26 cellular contexts compared by ENCODE assay signal in genomic region chr1:47866631-47867446, GRCh38.
DNase-seq lines count a peak whose midpoint lies in the region; ATAC-seq and TF ChIP-seq lines count a peak whose summit lies in the region.
"Had no signal": no experiment of that assay in that cellular context is flagged by ENCODE, and none has a peak within 500 bp of the region (broad histone marks: within the 10 kb centered on the region; RNA-seq: fewer than 3 reads in every experiment).

No MANE protein-coding gene starts in this region.

- H3K4me1 Mint-ChIP-seq in WTC11, result peaks cover 3% of the 10 kb centered on the region
- peaks cover 8% of the 10 kb centered on the region for H3K4me1 Mint-ChIP-seq in Caco-2 (ENCODE audit: low read depth, unreplicated experiment)
- H3K4me1 Mint-ChIP-seq: activated naive CD4-positive, alpha-beta T cell treated with anti-CD3 and anti-CD28 coated beads, Interleukin-2, amount 10 ng/mL, durations not matched to agents 7 days and 5 days had no signal

- H3K4me1 ChIP-seq in heart right ventricle (peaks cover 0 to 6% (median 3%) of the 10 kb centered on the region in 9 donors), mucosa of descending colon (ENCODE audit: low read depth) (no peaks in the 10 kb centered on the region), Caco-2 (peaks cover 16% of the 10 kb centered on the region; the same call in 1 of the 2 replicates)
- H3K4me1 ChIP-seq: HAP-1 had no signal

- no TSS peak for BruUV-seq in Caco-2 (replicated peaks; lab: Mats Ljungman, UMichigan)

- no peak overlapping the region for H3K27ac Mint-ChIP-seq in WTC11
- H3K27ac Mint-ChIP-seq in Caco-2 (ENCODE audit: unreplicated experiment), result no peak overlapping the region
- H3K27ac Mint-ChIP-seq: activated naive CD4-positive, alpha-beta T cell treated with anti-CD3 and anti-CD28 coated beads, Interleukin-2, amount 10 ng/mL, durations not matched to agents 7 days and 5 days; stimulated activated naive CD8-positive, alpha-beta T cell treated with anti-CD3 and anti-CD28 coated beads, Interleukin-15, Interleukin-2, amounts not matched to agents 100 ng/mL and 50 ng/mL, for 24 hours had no signal

- 71 to 73% methylated on average over 9 of the region's 9 CpGs for WGBS in heart right ventricle, 2 donors

- peaks cover 12% of the 10 kb centered on the region for H3K36me3 Mint-ChIP-seq in WTC11
- no peaks in the 10 kb centered on the region for H3K36me3 Mint-ChIP-seq in Caco-2 (ENCODE audit: insufficient read depth, unreplicated experiment)
- H3K36me3 Mint-ChIP-seq: activated naive CD4-positive, alpha-beta T cell treated with anti-CD3 and anti-CD28 coated beads, Interleukin-2, amount 10 ng/mL, durations not matched to agents 7 days and 5 days had no signal

- DNase-seq in left cardiac atrium (no peak), heart right ventricle (no peak), WTC11 (ENCODE audit: low spot score) (no peak), mucosa of descending colon (no peak), Caco-2 (no peak), occipital lobe (lab: John Stamatoyannopoulos, UW) (no peak)
- DNase-seq: activated CD4-positive, alpha-beta T cell treated with anti-CD3 and anti-CD28 coated beads for 48 hours; activated naive CD4-positive, alpha-beta T cell treated with anti-CD3 and anti-CD28 coated beads, Interleukin-2, amount 10 ng/mL, durations not matched to agents 7 days and 5 days; activated T-cell treated with anti-CD3 and anti-CD28 coated beads, Interleukin-2, amount 50 U/mL, for 48 hours; aorta; Calu3; central memory CD4-positive, alpha-beta T cell; dorsolateral prefrontal cortex; heart left ventricle; left ventricle myocardium superior; NCI-H1436; NK-92 treated with Interleukin-12 subunit alpha and Interleukin-12 subunit beta, amount 100 ng/mL, for 24 hours; stimulated activated CD4-positive, alpha-beta T cell treated with anti-CD3 and anti-CD28 coated beads, Interleukin-4, amount 100 ng/mL, for 4 hours; trophoblast cell had no signal

- H3K4me3 ChIP-seq in heart right ventricle (no peak overlapping the region), mucosa of descending colon (no peak overlapping the region), Caco-2 (ENCODE audit: low read depth, low read length) (no peak overlapping the region)
- H3K4me3 ChIP-seq: dorsolateral prefrontal cortex, HAP-1, heart left ventricle, K562, SJSA1 had no signal

- CTCF ChIA-PET in WTC11 (lab: Charles Lee), result no interaction called here
- CTCF ChIA-PET in Caco-2 (lab: Charles Lee), result no interaction called here

- H3K4me3 Mint-ChIP-seq in WTC11 (no peak overlapping the region), Caco-2 (ENCODE audit: unreplicated experiment) (no peak overlapping the region)
- H3K4me3 Mint-ChIP-seq: activated naive CD4-positive, alpha-beta T cell treated with anti-CD3 and anti-CD28 coated beads, Interleukin-2, amount 10 ng/mL, durations not matched to agents 7 days and 5 days; stimulated activated naive CD8-positive, alpha-beta T cell treated with anti-CD3 and anti-CD28 coated beads, Interleukin-15, Interleukin-2, amounts not matched to agents 100 ng/mL and 50 ng/mL, for 24 hours had no signal

- H3K9me3 Mint-ChIP-seq in WTC11 (peaks cover 20% of the 10 kb centered on the region), Caco-2 (ENCODE audit: unreplicated experiment) (no peaks in the 10 kb centered on the region)
- H3K9me3 Mint-ChIP-seq: activated naive CD4-positive, alpha-beta T cell treated with anti-CD3 and anti-CD28 coated beads, Interleukin-2, amount 10 ng/mL, durations not matched to agents 7 days and 5 days; stimulated activated naive CD8-positive, alpha-beta T cell treated with anti-CD3 and anti-CD28 coated beads, Interleukin-15, Interleukin-2, amounts not matched to agents 100 ng/mL and 50 ng/mL, for 24 hours had no signal

- H3K27me3 Mint-ChIP-seq in WTC11 (ENCODE audit: low read depth), result no peaks in the 10 kb centered on the region; the same call in none of the 2 replicates
- H3K27me3 Mint-ChIP-seq in Caco-2 (ENCODE audit: insufficient read depth, unreplicated experiment), result no peaks in the 10 kb centered on the region
- H3K27me3 Mint-ChIP-seq: activated naive CD4-positive, alpha-beta T cell treated with anti-CD3 and anti-CD28 coated beads, Interleukin-2, amount 10 ng/mL, durations not matched to agents 7 days and 5 days had no signal

- H3K9me3 ChIP-seq in heart right ventricle (peaks cover 0 to 11% (median 3%) of the 10 kb centered on the region in 11 donors), mucosa of descending colon (no peaks in the 10 kb centered on the region), Caco-2 (no peaks in the 10 kb centered on the region)
- H3K9me3 ChIP-seq: HAP-1, neutrophil had no signal

- H3K36me3 ChIP-seq in heart right ventricle (no peaks in the 10 kb centered on the region), mucosa of descending colon (ENCODE audit: low read depth) (no peaks in the 10 kb centered on the region), Caco-2 (ENCODE audit: control insufficient read depth, insufficient read depth, low read length) (no peaks in the 10 kb centered on the region; the same call in 1 of the 2 replicates)
- H3K36me3 ChIP-seq: HAP-1, heart left ventricle, neutrophil, SJSA1 had no signal

- POLR2A ChIA-PET in WTC11 (lab: Charles Lee), result no interaction called here
- POLR2A ChIA-PET in Caco-2 (lab: Charles Lee), result no interaction called here

- no peak overlapping the region for H3K27ac ChIP-seq in heart right ventricle
- H3K27ac ChIP-seq: dorsolateral prefrontal cortex, heart left ventricle, neutrophil, SJSA1 had no signal

- ATAC-seq in left cardiac atrium (peak; percentile 16 to 55), heart right ventricle (no peak), WTC11 (no peak), mucosa of descending colon (peak; percentile 29), GM21737 (IDR thresholded peaks at IDR 0.05; ENCODE audit: unreplicated experiment) (no peak), HG02885 (IDR thresholded peaks at IDR 0.05; ENCODE audit: poor library complexity, unreplicated experiment) (no peak)
- ATAC-seq: heart left ventricle, K562, left ventricle myocardium superior had no signal

- H3K27me3 ChIP-seq in heart right ventricle (peaks cover 0 to 3% (median 0%) of the 10 kb centered on the region in 7 donors), Caco-2 (replicated peaks; ENCODE audit: control insufficient read depth, insufficient read depth, low read length) (no peaks in the 10 kb centered on the region; the same call in 1 of the 2 replicates)
- H3K27me3 ChIP-seq: heart left ventricle, neutrophil, SJSA1 had no signal

- TF ChIP-seq CTCF in heart right ventricle (IDR thresholded peaks at IDR 0.05) (no peak), WTC11 (IDR thresholded peaks at IDR 0.05) (no peak), mucosa of descending colon (IDR thresholded peaks at IDR 0.05) (no peak), Caco-2 (IDR thresholded peaks at IDR 0.05; ENCODE audit: insufficient read depth in 1 of 2, low read depth in 1 of 2, low read length in 1 of 2, severe bottlenecking in 1 of 2, unreplicated experiment in 1 of 2) (no peak)

- intact Hi-C loops in left cardiac atrium (cut with DNase I) (no loop called here), heart right ventricle (cut with DNase I) (no loop called here), mucosa of descending colon (cut with DNase I, micrococcal nuclease) (no loop called here), Caco-2 (cut with micrococcal nuclease; ENCODE audit: unreplicated experiment) (no loop called here)

TF ChIP-seq in WTC11, 78 proteins besides CTCF, POLR2A, EP300 and RAD21:
- no peak for TF ChIP-seq SMAD3 (CRISPR knock-in tag; IDR thresholded peaks at IDR 0.05; ENCODE audit: borderline replicate concordance)
- no peak for TF ChIP-seq ELF4 (CRISPR knock-in tag; IDR thresholded peaks at IDR 0.05; ENCODE audit: low read depth)
- TF ChIP-seq, protein P1, sequence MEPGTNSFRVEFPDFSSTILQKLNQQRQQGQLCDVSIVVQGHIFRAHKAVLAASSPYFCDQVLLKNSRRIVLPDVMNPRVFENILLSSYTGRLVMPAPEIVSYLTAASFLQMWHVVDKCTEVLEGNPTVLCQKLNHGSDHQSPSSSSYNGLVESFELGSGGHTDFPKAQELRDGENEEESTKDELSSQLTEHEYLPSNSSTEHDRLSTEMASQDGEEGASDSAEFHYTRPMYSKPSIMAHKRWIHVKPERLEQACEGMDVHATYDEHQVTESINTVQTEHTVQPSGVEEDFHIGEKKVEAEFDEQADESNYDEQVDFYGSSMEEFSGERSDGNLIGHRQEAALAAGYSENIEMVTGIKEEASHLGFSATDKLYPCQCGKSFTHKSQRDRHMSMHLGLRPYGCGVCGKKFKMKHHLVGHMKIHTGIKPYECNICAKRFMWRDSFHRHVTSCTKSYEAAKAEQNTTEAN (CRISPR knock-in tag; IDR thresholded peaks at IDR 0.05), result no peak
- peak; percentile 88 for TF ChIP-seq GABPB1 (CRISPR knock-in tag; IDR thresholded peaks at IDR 0.05)
- no peak for TF ChIP-seq STAT6 (CRISPR knock-in tag; conservative IDR thresholded peaks at IDR 0.05; ENCODE audit: low read depth)

Comparison
In these comparisons a context has a peak if more than half of its experiments do, and no peak if none do; other contexts are left out.
1. ATAC-seq: peak in left cardiac atrium (2 of 2) and mucosa of descending colon (single experiment); none in heart right ventricle (0 of 8), WTC11 (single experiment), GM21737 (single experiment) and HG02885 (single experiment).